ENCODE assay signal across 24 cellular contexts in the genomic region with DNA sequence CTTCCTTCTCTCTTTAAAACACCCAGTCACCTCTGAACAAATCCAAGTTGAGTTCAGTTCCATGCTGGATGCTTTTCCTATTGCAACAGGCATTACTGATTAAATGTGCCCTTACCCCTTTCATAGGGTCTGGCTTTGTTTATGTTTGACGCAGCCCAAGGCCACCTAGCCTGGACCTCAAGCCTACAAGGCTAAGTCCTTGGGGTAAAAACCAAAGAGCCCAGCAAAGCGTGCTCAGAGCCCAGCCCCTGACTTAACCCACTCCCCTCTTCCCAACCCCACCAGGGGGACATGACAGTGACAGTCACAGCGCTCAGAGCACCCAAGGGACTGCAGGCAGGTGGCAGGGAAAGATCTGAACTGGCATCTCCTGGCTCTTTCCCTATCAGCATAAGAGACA.
A peak's percentile ranks its signal among the peaks of the same experiment; 100 is the strongest.
DNase-seq lines count a peak whose midpoint lies in the region; ATAC-seq, FAIRE-seq and TF ChIP-seq lines count a peak whose summit lies in the region.
"Had no signal": no experiment of that assay in that cellular context is flagged by ENCODE, and none has a peak within 500 bp of the region (broad histone marks: within the 10 kb centered on the region; RNA-seq: fewer than 3 reads in every experiment).

No MANE protein-coding gene starts in this region.

- DNase-seq in HepG2 (ENCODE audit: low spot score) = no peak
- no peak for DNase-seq in right lobe of liver
- DNase-seq in ovary = peak in 2 of 5 donors; percentile 37 to 49
- DNase-seq in stimulated activated naive CD4-positive, alpha-beta T cell (lab: John Stamatoyannopoulos, UW) = no peak
- DNase-seq in HuH-7.5 (ENCODE audit: low spot score) = no peak
- DNase-seq: ACHN; activated CD4-positive, alpha-beta T cell treated with anti-CD3 and anti-CD28 coated beads, Interleukin-2, amount 50 U/mL, for 1 hour; activated CD8-positive, alpha-beta memory T cell treated with anti-CD3 and anti-CD28 coated beads, Interleukin-2, amount 10 ng/mL, durations not matched to agents 7 days and 5 days; activated naive CD4-positive, alpha-beta T cell treated with anti-CD3 and anti-CD28 coated beads, Interleukin-2, amount 50 U/mL, for 16 hours; Karpas-422; left ventricle myocardium superior; NCI-H446 treated with DMSO at 0.1 percent for 48 hours; OCI-M1; posterior cingulate gyrus; stimulated activated CD4-positive, alpha-beta T cell treated with anti-CD3 and anti-CD28 coated beads, Interleukin-2, amount 100 ng/mL, for 24 hours had no signal

- H3K4me3 ChIP-seq in HepG2 (replicated peaks in 1 of 3; ENCODE audit: insufficient read depth in 1 of 3, low read depth in 2 of 3, low read length in 3 of 3) (no peak overlapping the region), right lobe of liver (no peak overlapping the region), duodenal mucosa (ENCODE audit: low read depth in 1 of 2, low read length in 2 of 2) (peak overlapping the region; percentile 11 to 14), ovary (no peak overlapping the region)
- H3K4me3 ChIP-seq: ascending aorta, smooth muscle cell had no signal

- CTCF ChIA-PET in HepG2 (lab: Yijun Ruan, JAX; ENCODE audit: low intra/inter-chr PET ratio, low total read pairs) = no interaction called here

- no peak overlapping the region for H3K4me2 ChIP-seq in HepG2 (ENCODE audit: low read depth, low read length)
- H3K4me2 ChIP-seq: smooth muscle cell had no signal

- TF ChIP-seq EP300 in HepG2 (IDR thresholded peaks at IDR 0.05; ENCODE audit: low read depth in 2 of 2, low read length in 2 of 2) (no peak), HepG2 (CRISPR knock-in tag; IDR thresholded peaks at IDR 0.05; ENCODE audit: borderline replicate concordance) (no peak), ovary (IDR thresholded peaks at IDR 0.05) (no peak)

- TF ChIP-seq POLR2A in HepG2 (IDR thresholded peaks at IDR 0.05; ENCODE audit: insufficient read depth in 1 of 2, low read depth in 2 of 2, low read length in 2 of 2) (no peak), right lobe of liver (IDR thresholded peaks at IDR 0.05) (no peak), ovary (IDR thresholded peaks at IDR 0.05) (no peak)

- 29% methylated on average over 3 of the region's 3 CpGs for WGBS in HepG2 (ENCODE audit: low lambda C conversion rate)
- 69% methylated on average over 2 of the region's 3 CpGs for WGBS in right lobe of liver (ENCODE audit: insufficient coverage, low coverage, low lambda C conversion rate, missing lambda C conversion rate)
- WGBS in ovary, 3 donors = 39 to 60% (median 41%) methylated on average over 3 of the region's 3 CpGs

- H3K79me2 ChIP-seq in HepG2 (ENCODE audit: insufficient read depth, low read length) = no peaks in the 10 kb centered on the region

- no peak for TF ChIP-seq RAD21 in HepG2 (CRISPR knock-in tag; IDR thresholded peaks at IDR 0.05)

- ATAC-seq in HepG2 (peak; percentile 48), right lobe of liver (no peak), HG03432 (IDR thresholded peaks at IDR 0.05; ENCODE audit: unreplicated experiment) (no peak), HG02759 (IDR thresholded peaks at IDR 0.05; ENCODE audit: unreplicated experiment) (no peak)
- ATAC-seq: activated CD8-positive, alpha-beta memory T cell treated with anti-CD3 and anti-CD28 coated beads, Interleukin-2, amount 10 ng/mL, durations not matched to agents 7 days and 5 days had no signal

- in situ Hi-C loops in HepG2 (cut with HindIII; ENCODE audit: extremely low pct_ligation_motif_present, low pct_unique_long_range_greater_than_20kb) = loop anchor here (10.0 kb wide), 1 partner anchor 195 kb away; no protein-coding TSS in a partner anchor

- H3K36me3 ChIP-seq in HepG2 (replicated peaks in 1 of 2; ENCODE audit: control insufficient read depth in 1 of 2, insufficient read depth in 2 of 2, low read length in 2 of 2) (no peaks in the 10 kb centered on the region), right lobe of liver (no peaks in the 10 kb centered on the region), duodenal mucosa (ENCODE audit: control insufficient read depth in 1 of 2, insufficient read depth in 2 of 2, low read length in 2 of 2) (no peaks in the 10 kb centered on the region), ovary (no peaks in the 10 kb centered on the region)
- H3K36me3 ChIP-seq: ascending aorta had no signal

- BruUV-seq in HepG2 (replicated peaks; lab: Mats Ljungman, UMichigan) = no TSS peak

- no peak overlapping the region for H2AFZ ChIP-seq in HepG2 (ENCODE audit: low read length)

- TF ChIP-seq CTCF in HepG2 (CRISPR knock-in tag; IDR thresholded peaks at IDR 0.05) = no peak
- TF ChIP-seq CTCF in right lobe of liver (IDR thresholded peaks at IDR 0.05) = no peak
- TF ChIP-seq CTCF in ovary (IDR thresholded peaks at IDR 0.05) = no peak

- H4K20me1 ChIP-seq in HepG2 (ENCODE audit: insufficient read depth, low read length) = no peaks in the 10 kb centered on the region

- intact Hi-C loops in HepG2 (cut with micrococcal nuclease; ENCODE audit: unreplicated experiment) = no loop called here
- intact Hi-C loops in right lobe of liver (cut with DNase I) = no loop called here
- intact Hi-C loops in ovary (cut with DNase I) = no loop called here

- no peaks in the 10 kb centered on the region; a peak in 1 of 5 replicates for H3K27me3 ChIP-seq in HepG2 (ENCODE audit: control insufficient read depth in 1 of 2, insufficient read depth in 2 of 2, low read length in 2 of 2)
- no peaks in the 10 kb centered on the region for H3K27me3 ChIP-seq in right lobe of liver
- H3K27me3 ChIP-seq in duodenal mucosa (ENCODE audit: control insufficient read depth in 1 of 2, insufficient read depth in 2 of 2, low read length in 2 of 2) = no peaks in the 10 kb centered on the region
- H3K27me3 ChIP-seq in ovary = no peaks in the 10 kb centered on the region
- H3K27me3 ChIP-seq: ascending aorta had no signal

- no peak overlapping the region for H3K9ac ChIP-seq in HepG2 (ENCODE audit: insufficient read depth, low read depth, low read length)
- H3K9ac ChIP-seq in duodenal mucosa (ENCODE audit: low read depth in 1 of 2, low read length in 2 of 2) = peak overlapping the region; percentile 17 to 58

- H3K4me1 ChIP-seq in HepG2 (ENCODE audit: insufficient read depth, low read length) = peaks cover 23% of the 10 kb centered on the region
- no peaks in the 10 kb centered on the region for H3K4me1 ChIP-seq in right lobe of liver
- peaks cover 45 to 52% of the 10 kb centered on the region in 2 donors for H3K4me1 ChIP-seq in duodenal mucosa (ENCODE audit: control insufficient read depth in 1 of 2, insufficient read depth in 2 of 2, low read length in 2 of 2)
- H3K4me1 ChIP-seq in ovary (ENCODE audit: insufficient read depth) = peaks cover 25% of the 10 kb centered on the region

- POLR2A ChIA-PET in HepG2 (lab: Yijun Ruan, JAX) = no interaction called here

- H3K27ac ChIP-seq in HepG2 (ENCODE audit: extremely low read length, insufficient read depth, low read length) = no peak overlapping the region
- H3K27ac ChIP-seq in right lobe of liver = no peak overlapping the region
- no peak overlapping the region for H3K27ac ChIP-seq in duodenal mucosa (ENCODE audit: low read depth, low read length)
- H3K27ac ChIP-seq in ovary = peak overlapping the region; percentile 13 to 82
- H3K27ac ChIP-seq: ascending aorta, epithelial cell of prostate had no signal

- H3K9me3 ChIP-seq in HepG2 (ENCODE audit: low read length) (no peaks in the 10 kb centered on the region), right lobe of liver (no peaks in the 10 kb centered on the region), duodenal mucosa (ENCODE audit: control insufficient read depth in 1 of 2, low read length in 2 of 2) (no peaks in the 10 kb centered on the region), ovary (no peaks in the 10 kb centered on the region)
- H3K9me3 ChIP-seq: ascending aorta had no signal

- no peak for FAIRE-seq in HepG2 (lab: Jason Lieb, UNC)
- FAIRE-seq: GM12891, H1, urothelium cell line had no signal

TF ChIP-seq in HepG2, 621 proteins besides CTCF, POLR2A, EP300 and RAD21 (continues in another document):
- TF ChIP-seq ZNF556 (CRISPR knock-in tag; IDR thresholded peaks at IDR 0.05; ENCODE audit: borderline replicate concordance) = 0 out of 2 replicates have a peak, but pooled peaks have one; percentile 24
- TF ChIP-seq, protein P1, sequence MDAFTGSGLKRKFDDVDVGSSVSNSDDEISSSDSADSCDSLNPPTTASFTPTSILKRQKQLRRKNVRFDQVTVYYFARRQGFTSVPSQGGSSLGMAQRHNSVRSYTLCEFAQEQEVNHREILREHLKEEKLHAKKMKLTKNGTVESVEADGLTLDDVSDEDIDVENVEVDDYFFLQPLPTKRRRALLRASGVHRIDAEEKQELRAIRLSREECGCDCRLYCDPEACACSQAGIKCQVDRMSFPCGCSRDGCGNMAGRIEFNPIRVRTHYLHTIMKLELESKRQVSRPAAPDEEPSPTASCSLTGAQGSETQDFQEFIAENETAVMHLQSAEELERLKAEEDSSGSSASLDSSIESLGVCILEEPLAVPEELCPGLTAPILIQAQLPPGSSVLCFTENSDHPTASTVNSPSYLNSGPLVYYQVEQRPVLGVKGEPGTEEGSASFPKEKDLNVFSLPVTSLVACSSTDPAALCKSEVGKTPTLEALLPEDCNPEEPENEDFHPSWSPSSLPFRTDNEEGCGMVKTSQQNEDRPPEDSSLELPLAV (CRISPR knock-in tag; conservative IDR thresholded peaks at IDR 0.05; ENCODE audit: low read depth) = no peak
- TF ChIP-seq, protein P2, sequence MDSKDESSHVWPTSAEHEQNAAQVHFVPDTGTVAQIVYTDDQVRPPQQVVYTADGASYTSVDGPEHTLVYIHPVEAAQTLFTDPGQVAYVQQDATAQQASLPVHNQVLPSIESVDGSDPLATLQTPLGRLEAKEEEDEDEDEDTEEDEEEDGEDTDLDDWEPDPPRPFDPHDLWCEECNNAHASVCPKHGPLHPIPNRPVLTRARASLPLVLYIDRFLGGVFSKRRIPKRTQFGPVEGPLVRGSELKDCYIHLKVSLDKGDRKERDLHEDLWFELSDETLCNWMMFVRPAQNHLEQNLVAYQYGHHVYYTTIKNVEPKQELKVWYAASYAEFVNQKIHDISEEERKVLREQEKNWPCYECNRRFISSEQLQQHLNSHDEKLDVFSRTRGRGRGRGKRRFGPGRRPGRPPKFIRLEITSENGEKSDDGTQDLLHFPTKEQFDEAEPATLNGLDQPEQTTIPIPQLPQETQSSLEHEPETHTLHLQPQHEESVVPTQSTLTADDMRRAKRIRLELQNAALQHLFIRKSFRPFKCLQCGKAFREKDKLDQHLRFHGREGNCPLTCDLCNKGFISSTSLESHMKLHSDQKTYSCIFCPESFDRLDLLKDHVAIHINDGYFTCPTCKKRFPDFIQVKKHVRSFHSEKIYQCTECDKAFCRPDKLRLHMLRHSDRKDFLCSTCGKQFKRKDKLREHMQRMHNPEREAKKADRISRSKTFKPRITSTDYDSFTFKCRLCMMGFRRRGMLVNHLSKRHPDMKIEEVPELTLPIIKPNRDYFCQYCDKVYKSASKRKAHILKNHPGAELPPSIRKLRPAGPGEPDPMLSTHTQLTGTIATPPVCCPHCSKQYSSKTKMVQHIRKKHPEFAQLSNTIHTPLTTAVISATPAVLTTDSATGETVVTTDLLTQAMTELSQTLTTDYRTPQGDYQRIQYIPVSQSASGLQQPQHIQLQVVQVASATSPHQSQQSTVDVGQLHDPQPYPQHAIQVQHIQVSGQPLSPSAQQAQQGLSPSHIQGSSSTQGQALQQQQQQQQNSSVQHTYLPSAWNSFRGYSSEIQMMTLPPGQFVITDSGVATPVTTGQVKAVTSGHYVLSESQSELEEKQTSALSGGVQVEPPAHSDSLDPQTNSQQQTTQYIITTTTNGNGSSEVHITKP (CRISPR knock-in tag; IDR thresholded peaks at IDR 0.05; ENCODE audit: low read depth) = no peak

Comparison
In these comparisons a context has a peak if more than half of its experiments do, and no peak if none do; other contexts are left out.
1. H3K27ac ChIP-seq: peak in ovary (2 of 2); none in HepG2 (single experiment), right lobe of liver (0 of 3) and duodenal mucosa (single experiment).
2. H3K4me3 ChIP-seq: peak in duodenal mucosa (2 of 2); none in HepG2 (0 of 3), right lobe of liver (0 of 3) and ovary (single experiment).